Comparison of ENCODE assay signal across 25 cellular contexts in the genomic region with DNA sequence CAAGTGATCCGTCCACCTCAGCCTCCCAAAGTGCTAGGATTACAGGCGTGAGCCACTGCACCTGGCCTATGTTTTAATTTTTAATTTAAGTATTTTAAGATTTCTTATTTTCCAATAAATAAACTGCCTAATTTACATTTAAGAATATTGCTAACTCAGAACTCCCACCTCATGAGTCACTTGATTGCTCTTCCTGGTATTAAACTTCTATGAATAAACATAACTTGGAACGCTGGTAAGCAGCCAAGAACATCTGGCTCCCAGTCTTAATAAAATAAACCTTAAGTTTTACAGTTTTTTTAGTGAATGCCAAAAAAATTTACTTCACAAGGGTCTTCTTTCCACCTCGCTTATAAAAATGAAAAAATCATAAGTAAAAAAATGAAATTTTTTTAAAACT. TPM values are rescaled to one million over a fixed set of nuclear protein-coding genes. Genes with fewer than 3 reads are reported as not detected.
DNase-seq lines count a peak whose midpoint lies in the region; ATAC-seq, FAIRE-seq and TF ChIP-seq lines count a peak whose summit lies in the region.
"Had no signal": no experiment of that assay in that cellular context is flagged by ENCODE, and none has a peak within 500 bp of the region (broad histone marks: within the 10 kb centered on the region; RNA-seq: fewer than 3 reads in every experiment).

No MANE protein-coding gene starts in this region.

- peaks cover 3% of the 10 kb centered on the region for H3K4me1 Mint-ChIP-seq in chondrocyte (ENCODE audit: low read depth)
- H3K4me1 Mint-ChIP-seq: activated naive CD8-positive, alpha-beta T cell treated with anti-CD3 and anti-CD28 coated beads for 36 hours; IgD-negative memory B cell; neural progenitor cell; WTC11 had no signal

- peaks cover 13% of the 10 kb centered on the region for H3K27me3 Mint-ChIP-seq in chondrocyte (ENCODE audit: low read depth)

- H3K36me3 Mint-ChIP-seq in chondrocyte (ENCODE audit: low read depth) = no peaks in the 10 kb centered on the region
- H3K36me3 Mint-ChIP-seq: activated naive CD8-positive, alpha-beta T cell treated with anti-CD3 and anti-CD28 coated beads for 36 hours; neural progenitor cell had no signal

- TF ChIP-seq CTCF in AG09319 (IDR thresholded peaks at IDR 0.05; ENCODE audit: low read depth, low read length) (no peak), chondrocyte (IDR thresholded peaks at IDR 0.05) (no peak)

- peaks cover 14% of the 10 kb centered on the region for H3K9me3 Mint-ChIP-seq in chondrocyte (ENCODE audit: low read depth)
- H3K9me3 Mint-ChIP-seq: activated naive CD8-positive, alpha-beta T cell treated with anti-CD3 and anti-CD28 coated beads for 36 hours; stimulated activated naive CD8-positive, alpha-beta T cell treated with anti-CD3 and anti-CD28 coated beads, Interleukin-15, Interleukin-2, amounts not matched to agents 100 ng/mL and 50 ng/mL, for 24 hours had no signal

- no peak overlapping the region for H3K27ac Mint-ChIP-seq in chondrocyte (ENCODE audit: unreplicated experiment)
- H3K27ac Mint-ChIP-seq: activated naive CD8-positive, alpha-beta T cell treated with anti-CD3 and anti-CD28 coated beads for 36 hours; activated T-cell treated with anti-CD3 and anti-CD28 coated beads, Interleukin-2, amount 50 U/mL, for 72 hours; IgD-negative memory B cell; neural progenitor cell; stimulated activated naive CD8-positive, alpha-beta T cell treated with anti-CD3 and anti-CD28 coated beads, Interleukin-15, Interleukin-2, amounts not matched to agents 100 ng/mL and 50 ng/mL, for 24 hours; WTC11 had no signal

- H3K4me3 Mint-ChIP-seq in chondrocyte (ENCODE audit: unreplicated experiment) = no peak overlapping the region
- H3K4me3 Mint-ChIP-seq: activated naive CD8-positive, alpha-beta T cell treated with anti-CD3 and anti-CD28 coated beads for 36 hours; activated T-cell treated with anti-CD3 and anti-CD28 coated beads, Interleukin-2, amount 50 U/mL, for 72 hours; IgD-negative memory B cell; neural progenitor cell; stimulated activated naive CD8-positive, alpha-beta T cell treated with anti-CD3 and anti-CD28 coated beads, Interleukin-15, Interleukin-2, amounts not matched to agents 100 ng/mL and 50 ng/mL, for 24 hours; WTC11 had no signal

- ATAC-seq in GM19351 (IDR thresholded peaks at IDR 0.05; ENCODE audit: unreplicated experiment) (no peak), GM19324 (IDR thresholded peaks at IDR 0.05; ENCODE audit: low FRiP score, unreplicated experiment) (no peak)
- ATAC-seq: activated T-cell treated with anti-CD3 and anti-CD28 coated beads, Interleukin-2, amount 50 U/mL, for 72 hours; gastrocnemius medialis; upper lobe of right lung; WTC11 had no signal

- DNase-seq in AG09319 (ENCODE audit: extremely low read depth, low read depth) = peak; percentile 77
- DNase-seq in LHCN-M2 (ENCODE audit: low read depth) = peak; percentile 3
- DNase-seq in non-pigmented ciliary epithelial cell (ENCODE audit: low read depth) = peak; percentile 14
- DNase-seq in NCI-H1436 treated with DMSO at 0.1 percent for 48 hours (lab: John Stamatoyannopoulos, UW) = no peak
- DNase-seq in chondrocyte (ENCODE audit: low spot score) = no peak
- DNase-seq: activated naive CD8-positive, alpha-beta T cell treated with anti-CD3 and anti-CD28 coated beads for 36 hours; activated T-cell treated with anti-CD3 and anti-CD28 coated beads, Interleukin-2, amount 50 U/mL, for 72 hours; AML-193; Caco-2; caudate nucleus; effector CD4-positive, alpha-beta T cell; gastrocnemius medialis; midbrain; MV-4-11; NCI-H2081 treated with DMSO at 0.1 percent for 48 hours; NCI-H526; upper lobe of right lung had no signal

- peak; percentile 99 for FAIRE-seq in endometrium (lab: Jason Lieb, UNC)

RNA-seq across cellular contexts. Expression of a gene that starts 42.3 kb away (rescaled TPM):
- total RNA-seq in LHCN-M2 (2014; rRNA removed) (not detected in 2 replicates), chondrocyte (not detected in 3 replicates)
- not detected for polyA plus RNA-seq in LHCN-M2 (2012)
- total RNA-seq: Caco-2; gastrocnemius medialis; T-helper 2 cell treated with Interferon-gamma antibody and Interleukin-4, amounts not matched to agents 100 ng/mL and 5 ng/mL, for 36 hours; upper lobe of right lung had no signal
- polyA plus RNA-seq: IgD-negative memory B cell had no signal

Comparison
In these comparisons a context has a peak if more than half of its experiments do, and no peak if none do; other contexts are left out.
1. DNase-seq: peak in AG09319 (single experiment), LHCN-M2 (single experiment) and non-pigmented ciliary epithelial cell (single experiment); none in NCI-H1436 treated with DMSO at 0.1 percent for 48 hours (single experiment) and chondrocyte (single experiment).